Comparison of ENCODE assay signal across 9 cellular contexts in genomic region chr17:50129303-50129945, GRCh38. TPM values are rescaled to one million over a fixed set of nuclear protein-coding genes. Genes with fewer than 3 reads are reported as not detected.
DNase-seq lines count a peak whose midpoint lies in the region; ATAC-seq and TF ChIP-seq lines count a peak whose summit lies in the region.
"Had no signal": no experiment of that assay in that cellular context is flagged by ENCODE, and none has a peak within 500 bp of the region (broad histone marks: within the 10 kb centered on the region; RNA-seq: fewer than 3 reads in every experiment).

No MANE protein-coding gene starts in this region.

- no peak overlapping the region for H3K9ac ChIP-seq in iPS-15b (ENCODE audit: low read depth, low read length)

- peaks cover 1% of the 10 kb centered on the region for H3K36me3 Mint-ChIP-seq in activated naive CD8-positive, alpha-beta T cell treated with anti-CD3 and anti-CD28 coated beads, Interleukin-2, amount 10 ng/mL, durations not matched to agents 7 days and 5 days

- peak; percentile 44 for DNase-seq in GM03348 (ENCODE audit: low spot score)
- peak; percentile 89 for DNase-seq in NCI-H2227 (lab: John Stamatoyannopoulos, UW; ENCODE audit: unreplicated experiment)
- peak; percentile 58 for DNase-seq in activated naive CD8-positive, alpha-beta T cell treated with anti-CD3 and anti-CD28 coated beads, Interleukin-2, amount 10 ng/mL, durations not matched to agents 7 days and 5 days
- no peak for DNase-seq in stomach

- no peak for TF ChIP-seq EP300 in stomach (IDR thresholded peaks at IDR 0.05)

- H3K4me1 ChIP-seq in iPS-15b (ENCODE audit: control insufficient read depth, insufficient read depth, low read length) (peaks cover 29% of the 10 kb centered on the region), stomach (peaks cover 39 to 64% (median 47%) of the 10 kb centered on the region in 4 donors)

- peak overlapping the region in 3 of 5 donors; percentile 32 to 51 (median 41) for H3K27ac ChIP-seq in stomach

- peak overlapping the region; percentile 80 for H3K4me3 Mint-ChIP-seq in activated naive CD8-positive, alpha-beta T cell treated with anti-CD3 and anti-CD28 coated beads, Interleukin-2, amount 10 ng/mL, durations not matched to agents 7 days and 5 days

- no peaks in the 10 kb centered on the region for H3K9me3 Mint-ChIP-seq in activated naive CD8-positive, alpha-beta T cell treated with anti-CD3 and anti-CD28 coated beads, Interleukin-2, amount 10 ng/mL, durations not matched to agents 7 days and 5 days

- H3K27me3 ChIP-seq in iPS-15b (ENCODE audit: control insufficient read depth, insufficient read depth, low read length) (peaks cover 8% of the 10 kb centered on the region), stomach (peaks cover 0 to 41% (median 30%) of the 10 kb centered on the region in 3 donors)

- TF ChIP-seq CTCF in stomach (IDR thresholded peaks at IDR 0.05), result no peak

- no peaks in the 10 kb centered on the region for H3K9me3 ChIP-seq in iPS-15b (ENCODE audit: control insufficient read depth, insufficient read depth, low read length)
- no peaks in the 10 kb centered on the region for H3K9me3 ChIP-seq in stomach

- ATAC-seq in activated naive CD8-positive, alpha-beta T cell treated with anti-CD3 and anti-CD28 coated beads, Interleukin-2, amount 10 ng/mL, durations not matched to agents 7 days and 5 days (ENCODE audit: low read depth), result peak; percentile 43
- ATAC-seq in GM18511 (IDR thresholded peaks at IDR 0.05; ENCODE audit: unreplicated experiment), result no peak
- ATAC-seq in HG03097 (IDR thresholded peaks at IDR 0.05; ENCODE audit: low FRiP score, unreplicated experiment), result no peak
- ATAC-seq in HG03196 (IDR thresholded peaks at IDR 0.05; ENCODE audit: unreplicated experiment), result no peak

- WGBS in stomach, 5 donors, result 1 to 3% (median 2%) methylated on average over 16 to 54 of the region's 54 CpGs

- H3K36me3 ChIP-seq in iPS-15b (ENCODE audit: control insufficient read depth, insufficient read depth, low read length), result no peaks in the 10 kb centered on the region
- H3K36me3 ChIP-seq in stomach, result peaks cover 0 to 6% (median 3%) of the 10 kb centered on the region in 4 donors

- H3K4me3 ChIP-seq in iPS-15b (ENCODE audit: low read depth, low read length) (peak overlapping the region; percentile 76), stomach (peak overlapping the region; percentile 49 to 60 (median 52))

- peaks cover 32% of the 10 kb centered on the region for H3K27me3 Mint-ChIP-seq in activated naive CD8-positive, alpha-beta T cell treated with anti-CD3 and anti-CD28 coated beads, Interleukin-2, amount 10 ng/mL, durations not matched to agents 7 days and 5 days

- H3K27ac Mint-ChIP-seq in activated naive CD8-positive, alpha-beta T cell treated with anti-CD3 and anti-CD28 coated beads, Interleukin-2, amount 10 ng/mL, durations not matched to agents 7 days and 5 days, result no peak overlapping the region

- POLR2A ChIA-PET in activated naive CD8-positive, alpha-beta T cell treated with anti-CD3 and anti-CD28 coated beads, Interleukin-2, amount 10 ng/mL, durations not matched to agents 7 days and 5 days (lab: Charles Lee), result interaction anchor here (1.3 kb wide), 1 partner anchor 11 kb away, joined by 3 read pairs; no protein-coding TSS in a partner anchor

- intact Hi-C loops in stomach (cut with DNase I; ENCODE audit: low total_unique reads), result no loop called here

- no peak for TF ChIP-seq POLR2A in stomach (IDR thresholded peaks at IDR 0.05)

- H3K4me1 Mint-ChIP-seq in activated naive CD8-positive, alpha-beta T cell treated with anti-CD3 and anti-CD28 coated beads, Interleukin-2, amount 10 ng/mL, durations not matched to agents 7 days and 5 days, result peaks cover 26% of the 10 kb centered on the region

RNA-seq across cellular contexts. Expression of gene SAMD14, which starts 0.5 kb away (rescaled TPM):
- total RNA-seq in activated naive CD8-positive, alpha-beta T cell treated with anti-CD3 and anti-CD28 coated beads, Interleukin-2, amount 10 ng/mL, durations not matched to agents 7 days and 5 days, result under 1 TPM; 0.11 to 0.19 TPM
- 10 to 100 TPM in 1 of 5 donors, 1 to 10 TPM in 2, not detected in 2; 1.5 to 87.0 (median 1.9) TPM for total RNA-seq in stomach
- 1 to 10 TPM; 1.3 to 2.3 (median 1.6) TPM for polyA plus RNA-seq in stomach

RNA-seq across cellular contexts. Expression of gene PPP1R9B, which starts 21.1 kb away (rescaled TPM):
- total RNA-seq in activated naive CD8-positive, alpha-beta T cell treated with anti-CD3 and anti-CD28 coated beads, Interleukin-2, amount 10 ng/mL, durations not matched to agents 7 days and 5 days, result 100 to 1,000 TPM; 114 to 116 TPM
- total RNA-seq in stomach, result 10 to 100 TPM; 11.6 to 64.2 (median 22.5) TPM
- polyA plus RNA-seq in stomach, result 10 to 100 TPM; 13.1 to 28.8 (median 14.2) TPM

RNA-seq across cellular contexts. Expression of gene PDK2, which starts 34.3 kb away (rescaled TPM):
- 10 to 100 TPM; 24.1 to 26.4 TPM for total RNA-seq in activated naive CD8-positive, alpha-beta T cell treated with anti-CD3 and anti-CD28 coated beads, Interleukin-2, amount 10 ng/mL, durations not matched to agents 7 days and 5 days
- 100 to 1,000 TPM in 1 of 5 donors, 10 to 100 TPM in 2, 1 to 10 TPM in 2; 4.6 to 255 (median 31.2) TPM for total RNA-seq in stomach
- 10 to 100 TPM; 13.5 to 20.6 (median 20.1) TPM for polyA plus RNA-seq in stomach

RNA-seq across cellular contexts. Expression of gene SGCA, which starts 36.4 kb away (rescaled TPM):
- total RNA-seq in activated naive CD8-positive, alpha-beta T cell treated with anti-CD3 and anti-CD28 coated beads, Interleukin-2, amount 10 ng/mL, durations not matched to agents 7 days and 5 days, result not detected
- 10 to 100 TPM in 3 of 5 donors, 1 to 10 TPM in 2; 5.4 to 89.3 (median 21.4) TPM for total RNA-seq in stomach
- polyA plus RNA-seq in stomach, result 10 to 100 TPM in 1 of 3 donors, 1 to 10 TPM in 2; 6.0 to 24.3 (median 8.7) TPM
- total RNA-seq: T-helper 2 cell treated with Interferon-gamma antibody and Interleukin-4, amounts not matched to agents 100 ng/mL and 5 ng/mL, for 36 hours had no signal
